Comparison of ENCODE assay signal across 12 cellular contexts in the genomic region with DNA sequence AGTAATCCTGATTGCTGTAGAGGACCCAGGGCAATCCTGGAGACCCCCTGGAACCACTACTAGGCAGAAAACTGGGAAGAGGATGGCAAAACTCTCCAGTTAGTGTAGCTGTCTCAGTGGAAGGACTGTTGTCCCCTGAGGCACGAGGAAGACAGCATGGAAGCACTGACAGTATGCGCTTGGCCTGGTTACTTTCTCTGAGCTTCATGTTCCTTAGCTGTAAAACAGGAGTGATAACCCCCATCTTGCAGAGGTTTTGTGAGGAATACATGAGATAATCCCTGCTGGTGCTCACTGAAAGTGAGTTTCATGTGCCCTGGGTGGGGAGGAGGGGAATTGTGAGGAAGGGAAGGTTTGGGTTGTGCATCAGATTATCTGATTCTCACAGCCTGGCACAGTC. TPM values are rescaled to one million over a fixed set of nuclear protein-coding genes. Genes with fewer than 3 reads are reported as not detected.
A peak's percentile ranks its signal among the peaks of the same experiment; 100 is the strongest.
DNase-seq lines count a peak whose midpoint lies in the region; ATAC-seq and TF ChIP-seq lines count a peak whose summit lies in the region.
"Had no signal": no experiment of that assay in that cellular context is flagged by ENCODE, and none has a peak within 500 bp of the region (broad histone marks: within the 10 kb centered on the region; RNA-seq: fewer than 3 reads in every experiment).

No MANE protein-coding gene starts in this region.

- BruUV-seq in mammary epithelial cell (replicated peaks; lab: Mats Ljungman, UMichigan) = no TSS peak

- H3K9ac ChIP-seq in BLaER1 = no peak overlapping the region
- peak overlapping the region; percentile 4 for H3K9ac ChIP-seq in Loucy (ENCODE audit: low read depth, low read length, poor library complexity, severe bottlenecking)
- peak overlapping the region; percentile 12 for H3K9ac ChIP-seq in mammary epithelial cell (ENCODE audit: insufficient read depth, low read length)

- H3K4me2 ChIP-seq in BLaER1 (peak overlapping the region; percentile 71), Loucy (ENCODE audit: low read depth, low read length, poor library complexity, severe bottlenecking) (peak overlapping the region; percentile 89), mammary epithelial cell (ENCODE audit: insufficient read depth, low read depth, low read length) (peak overlapping the region; percentile 95), GM23338 (no peak overlapping the region)

- H3K4me1 ChIP-seq in BLaER1 = peaks cover 56% of the 10 kb centered on the region
- peaks cover 59% of the 10 kb centered on the region for H3K4me1 ChIP-seq in Loucy (ENCODE audit: insufficient read depth, low read length, poor library complexity, severe bottlenecking)
- peaks cover 51% of the 10 kb centered on the region for H3K4me1 ChIP-seq in mammary epithelial cell (ENCODE audit: insufficient read depth, low read length)
- peaks cover 0 to 63% (median 16%) of the 10 kb centered on the region in 4 donors for H3K4me1 ChIP-seq in tibial nerve
- H3K4me1 ChIP-seq in GM23338 (ENCODE audit: insufficient read depth) = peaks cover 12% of the 10 kb centered on the region

- dilution Hi-C loops in mammary epithelial cell (cut with HindIII; ENCODE audit: low sequenced_read_pairs) = no loop called here

- H3K27me3 ChIP-seq in BLaER1 (no peaks in the 10 kb centered on the region), Loucy (ENCODE audit: insufficient read depth, low read length, poor library complexity, severe bottlenecking) (no peaks in the 10 kb centered on the region), mammary epithelial cell (ENCODE audit: insufficient read depth, low read length) (no peaks in the 10 kb centered on the region), tibial nerve (peaks cover 0 to 8% of the 10 kb centered on the region in 2 donors), GM23338 (ENCODE audit: insufficient read depth) (peaks cover 53% of the 10 kb centered on the region)
- H3K27me3 ChIP-seq: right atrium auricular region had no signal

- H3K9me3 Mint-ChIP-seq in naive B cell (no peaks in the 10 kb centered on the region), GM23338 (no peaks in the 10 kb centered on the region)
- H3K9me3 Mint-ChIP-seq: endodermal cell had no signal

- peak overlapping the region in 4 of 6 donors; percentile 68 to 91 (median 90) for H3K27ac Mint-ChIP-seq in naive B cell
- no peak overlapping the region for H3K27ac Mint-ChIP-seq in GM23338
- H3K27ac Mint-ChIP-seq: endodermal cell had no signal

- H3K79me2 ChIP-seq in Loucy (ENCODE audit: insufficient read depth, low read length) (no peaks in the 10 kb centered on the region), mammary epithelial cell (ENCODE audit: insufficient read depth, low read length) (peaks cover 95% of the 10 kb centered on the region), GM23338 (replicated peaks; ENCODE audit: insufficient read depth) (no peaks in the 10 kb centered on the region)

- no peak for TF ChIP-seq EP300 in tibial nerve (IDR thresholded peaks at IDR 0.05)

- intact Hi-C loops in mammary epithelial cell (cut with micrococcal nuclease) = loop anchor here (1.0 kb wide), 1 partner anchor 8 kb away; no protein-coding TSS in a partner anchor

- H3K9me3 ChIP-seq in BLaER1 = no peaks in the 10 kb centered on the region
- H3K9me3 ChIP-seq in Loucy (ENCODE audit: insufficient read depth, low read depth, low read length) = no peaks in the 10 kb centered on the region
- H3K9me3 ChIP-seq in mammary epithelial cell (replicated peaks; ENCODE audit: insufficient read depth, low read length) = no peaks in the 10 kb centered on the region
- H3K9me3 ChIP-seq in tibial nerve = no peaks in the 10 kb centered on the region
- H3K9me3 ChIP-seq: right atrium auricular region had no signal

- H2AFZ ChIP-seq in Loucy (ENCODE audit: low read length) (0 out of 2 replicates have a peak overlapping the region, but pooled peaks have one; percentile 2), mammary epithelial cell (ENCODE audit: low read depth, low read length) (no peak overlapping the region), GM23338 (no peak overlapping the region)

- TF ChIP-seq CTCF in Loucy (conservative IDR thresholded peaks at IDR 0.05; ENCODE audit: low read length) (no peak), mammary epithelial cell (conservative IDR thresholded peaks at IDR 0.05 in 1 of 2, IDR thresholded peaks at IDR 0.05 in 1 of 2; ENCODE audit: extremely low read depth in 1 of 2, insufficient read depth in 1 of 2, low read depth in 1 of 2, low read length in 2 of 2) (no peak), tibial nerve (IDR thresholded peaks at IDR 0.05) (no peak), GM23338 (conservative IDR thresholded peaks at IDR 0.05; ENCODE audit: low read depth in 2 of 2) (no peak)

- H3K4me3 Mint-ChIP-seq in naive B cell (peak overlapping the region; percentile 58 to 100 (median 92)), GM23338 (no peak overlapping the region)
- H3K4me3 Mint-ChIP-seq: endodermal cell had no signal

- no peaks in the 10 kb centered on the region for H3K9me2 ChIP-seq in Loucy (replicated peaks; ENCODE audit: low read depth, low read length)
- peaks cover 11% of the 10 kb centered on the region for H3K9me2 ChIP-seq in GM23338 (ENCODE audit: insufficient read depth)

- H4K20me1 ChIP-seq in BLaER1 (no peaks in the 10 kb centered on the region), Loucy (ENCODE audit: insufficient read depth, low read length, poor library complexity, severe bottlenecking) (no peaks in the 10 kb centered on the region), mammary epithelial cell (ENCODE audit: insufficient read depth, low read length) (no peaks in the 10 kb centered on the region), GM23338 (replicated peaks; ENCODE audit: insufficient read depth) (no peaks in the 10 kb centered on the region)

- H3K4me3 ChIP-seq in BLaER1 = no peak overlapping the region
- H3K4me3 ChIP-seq in Loucy (ENCODE audit: low read length, poor library complexity, severe bottlenecking) = no peak overlapping the region
- H3K4me3 ChIP-seq in mammary epithelial cell (replicated peaks in 1 of 3; ENCODE audit: insufficient read depth in 1 of 3, low read depth in 2 of 3, low read length in 3 of 3) = peak overlapping the region; percentile 7 to 75 (median 71)
- H3K4me3 ChIP-seq in tibial nerve = no peak overlapping the region
- H3K4me3 ChIP-seq in GM23338 = no peak overlapping the region
- H3K4me3 ChIP-seq: right atrium auricular region had no signal

- no peak for ATAC-seq in naive B cell (ENCODE audit: low read depth in 2 of 2)
- no peak for ATAC-seq in GM23338

- no peak for TF ChIP-seq POLR2A in erythroblast (IDR thresholded peaks at IDR 0.05; ENCODE audit: low read length)
- TF ChIP-seq POLR2A in tibial nerve (IDR thresholded peaks at IDR 0.05) = no peak

- H3K36me3 ChIP-seq in BLaER1 (no peaks in the 10 kb centered on the region), Loucy (ENCODE audit: insufficient read depth, low read length) (no peaks in the 10 kb centered on the region), mammary epithelial cell (ENCODE audit: insufficient read depth, low read length) (peaks cover 12% of the 10 kb centered on the region), tibial nerve (no peaks in the 10 kb centered on the region), GM23338 (ENCODE audit: insufficient read depth) (no peaks in the 10 kb centered on the region)
- H3K36me3 ChIP-seq: right atrium auricular region had no signal

- H3F3A ChIP-seq in Loucy (ENCODE audit: low read depth) (no peaks in the 10 kb centered on the region), GM23338 (replicated peaks; ENCODE audit: low read depth) (no peaks in the 10 kb centered on the region)

- CTCF ChIA-PET in mammary epithelial cell (lab: Charles Lee; ENCODE audit: low non-redundant PET) = no interaction called here

- WGBS in mammary epithelial cell (ENCODE audit: low coverage, missing lambda C conversion rate) = no CpG with 5 or more reads among the region's 2 CpGs
- 83 to 85% methylated on average over 2 of the region's 2 CpGs for WGBS in tibial nerve, 2 donors

- in situ Hi-C loops in mammary epithelial cell (cut with MboI; ENCODE audit: low sequenced_read_pairs in 2 of 2) = no loop called here

- peaks cover 41 to 91% (median 80%) of the 10 kb centered on the region in 3 donors for H3K4me1 Mint-ChIP-seq in naive B cell
- peaks cover 12% of the 10 kb centered on the region for H3K4me1 Mint-ChIP-seq in GM23338

- DNase-seq in mammary epithelial cell (no peak), naive B cell (no peak), erythroblast (lab: John Stamatoyannopoulos, UW) (no peak), tibial nerve (ENCODE audit: low spot score in 2 of 2) (no peak), GM23338 (ENCODE audit: low spot score) (no peak)
- no peak for DNase-seq in stimulated activated CD4-positive, alpha-beta T cell treated with anti-CD3 and anti-CD28 coated beads, Interleukin-2, amount 100 ng/mL, for 24 hours
- DNase-seq: endodermal cell, Kasumi-1, NCI-H2171 had no signal

- no peak overlapping the region for H3K27ac ChIP-seq in BLaER1
- peak overlapping the region; percentile 3 for H3K27ac ChIP-seq in mammary epithelial cell (ENCODE audit: insufficient read depth, low read depth, low read length)
- peak overlapping the region in 1 of 4 donors; percentile 49 for H3K27ac ChIP-seq in tibial nerve
- H3K27ac ChIP-seq in GM23338 (ENCODE audit: low read depth) = no peak overlapping the region
- H3K27ac ChIP-seq: right atrium auricular region had no signal

- H3K27me3 Mint-ChIP-seq in naive B cell (peaks cover 0 to 40% (median 7%) of the 10 kb centered on the region in 3 donors), GM23338 (ENCODE audit: insufficient read depth, low read depth, poor library complexity) (peaks cover 43% of the 10 kb centered on the region)

- peaks cover 0 to 4% of the 10 kb centered on the region in 2 donors for H3K36me3 Mint-ChIP-seq in naive B cell
- no peaks in the 10 kb centered on the region for H3K36me3 Mint-ChIP-seq in GM23338 (ENCODE audit: low read depth)

TF ChIP-seq in GM23338, 12 proteins besides CTCF, POLR2A, EP300 and RAD21 (continues in another document):
- TF ChIP-seq, protein P1, sequence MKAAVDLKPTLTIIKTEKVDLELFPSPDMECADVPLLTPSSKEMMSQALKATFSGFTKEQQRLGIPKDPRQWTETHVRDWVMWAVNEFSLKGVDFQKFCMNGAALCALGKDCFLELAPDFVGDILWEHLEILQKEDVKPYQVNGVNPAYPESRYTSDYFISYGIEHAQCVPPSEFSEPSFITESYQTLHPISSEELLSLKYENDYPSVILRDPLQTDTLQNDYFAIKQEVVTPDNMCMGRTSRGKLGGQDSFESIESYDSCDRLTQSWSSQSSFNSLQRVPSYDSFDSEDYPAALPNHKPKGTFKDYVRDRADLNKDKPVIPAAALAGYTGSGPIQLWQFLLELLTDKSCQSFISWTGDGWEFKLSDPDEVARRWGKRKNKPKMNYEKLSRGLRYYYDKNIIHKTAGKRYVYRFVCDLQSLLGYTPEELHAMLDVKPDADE (IDR thresholded peaks at IDR 0.05) = no peak
- no peak for TF ChIP-seq POLR2AphosphoS5 (IDR thresholded peaks at IDR 0.05; ENCODE audit: low read depth)

RNA-seq across cellular contexts. Expression of a gene that starts 3.2 kb away (rescaled TPM):
- 100 to 1,000 TPM in 1 of 2 donors, 10 to 100 TPM in 1; 74.2 to 228 TPM for total RNA-seq in mammary epithelial cell
- polyA plus RNA-seq in mammary epithelial cell = 148 TPM
- polyA minus RNA-seq in mammary epithelial cell = 174 TPM
- polyA plus RNA-seq in naive B cell (ENCODE audit: low read depth in 6 of 6) = 100 to 1,000 TPM in 5 of 6 donors, 10 to 100 TPM in 1; 97.8 to 211 (median 131) TPM
- 10 to 100 TPM; 23.1 to 32.2 (median 28.6) TPM for total RNA-seq in tibial nerve
- total RNA-seq in GM23338 (2014; rRNA removed; shearing (Covaris generic)) = 0.50 and 1.5 TPM in 2 replicates
- polyA plus RNA-seq in GM23338 (2016; fragmentation: Nextera tagmentation; extraction: Ambion mirVana) = 0.18 and 0.23 TPM in 2 replicates

Comparison
In these comparisons a context has a peak if more than half of its experiments do, and no peak if none do; other contexts are left out.
1. H3K4me3 ChIP-seq: peak in mammary epithelial cell (3 of 3); none in BLaER1 (single experiment), Loucy (single experiment), tibial nerve (0 of 4) and GM23338 (single experiment).